ENCODE assay signal across 9 cellular contexts in genomic region chr3:99878005-99878404, GRCh38.
DNase-seq lines count a peak whose midpoint lies in the region; ATAC-seq, FAIRE-seq and TF ChIP-seq lines count a peak whose summit lies in the region.
"Had no signal": no experiment of that assay in that cellular context is flagged by ENCODE, and none has a peak within 500 bp of the region (broad histone marks: within the 10 kb centered on the region; RNA-seq: fewer than 3 reads in every experiment).

No MANE protein-coding gene starts in this region.

- no peaks in the 10 kb centered on the region for H3K9me3 Mint-ChIP-seq in mesothelial cell of epicardium

- peaks cover 9% of the 10 kb centered on the region; the same call in 1 of the 2 replicates for H3K4me1 ChIP-seq in PC-3 (ENCODE audit: insufficient read depth, low read length)

- H3F3A ChIP-seq in PC-3 (ENCODE audit: low read length, unreplicated experiment): no peaks in the 10 kb centered on the region

- H3K4me1 Mint-ChIP-seq in mesothelial cell of epicardium: peaks cover 37% of the 10 kb centered on the region

- H3K4me3 Mint-ChIP-seq in mesothelial cell of epicardium: no peak overlapping the region

- H3K36me3 ChIP-seq in PC-3 (ENCODE audit: low read depth, low read length): no peaks in the 10 kb centered on the region
- H3K36me3 ChIP-seq: neutrophil had no signal

- no peaks in the 10 kb centered on the region for H3K27me3 ChIP-seq in PC-3 (ENCODE audit: low read length)

- no peak overlapping the region for H3K27ac Mint-ChIP-seq in mesothelial cell of epicardium

- in situ Hi-C loops in Caki2 (cut with HindIII; ENCODE audit: low pct_unique_long_range_greater_than_20kb, low sequenced_read_pairs): no loop called here

- peak; percentile 73 for ATAC-seq in PC-3

- DNase-seq in Caki2 (ENCODE audit: low read depth): peak; percentile 14
- peak; percentile 50 for DNase-seq in H54 (ENCODE audit: insufficient read length, low spot score)
- DNase-seq in PC-3: peak; percentile 71
- DNase-seq in kidney tubule cell (ENCODE audit: low spot score): peak; percentile 92
- DNase-seq in mesothelial cell of epicardium (ENCODE audit: low spot score in 2 of 2, unreplicated experiment in 2 of 2): no peak
- DNase-seq in iPS-NIHi11 (ENCODE audit: low spot score): no peak
- no peak for DNase-seq in activated naive CD4-positive, alpha-beta T cell (lab: John Stamatoyannopoulos, UW)
- no peak for DNase-seq in retina

- H3K9me3 ChIP-seq in PC-3 (ENCODE audit: low read length): no peaks in the 10 kb centered on the region
- H3K9me3 ChIP-seq: neutrophil had no signal

- peak; percentile 98 for FAIRE-seq in H54 (lab: Jason Lieb, UNC)

- no peak overlapping the region for H3K4me2 ChIP-seq in PC-3 (ENCODE audit: low read length)

- H3K27me3 Mint-ChIP-seq in mesothelial cell of epicardium (ENCODE audit: low read depth): no peaks in the 10 kb centered on the region

- H3K27ac ChIP-seq in PC-3 (ENCODE audit: low read length): no peak overlapping the region
- H3K27ac ChIP-seq: neutrophil had no signal

- POLR2A ChIA-PET in PC-3 (lab: Charles Lee; ENCODE audit: unreplicated experiment): no interaction called here

- H2AFZ ChIP-seq in PC-3 (ENCODE audit: low read length): no peak overlapping the region

- intact Hi-C loops in PC-3 (cut with micrococcal nuclease): no loop called here

- CTCF ChIA-PET in PC-3 (lab: Charles Lee): no interaction called here

- TF ChIP-seq CTCF in PC-3 (conservative IDR thresholded peaks at IDR 0.05; ENCODE audit: low read depth, low read length) (no peak), mesothelial cell of epicardium (IDR thresholded peaks at IDR 0.05; ENCODE audit: unreplicated experiment) (no peak)

- H3K9me2 ChIP-seq in PC-3 (replicated peaks; ENCODE audit: low read length): no peaks in the 10 kb centered on the region

- H3K36me3 Mint-ChIP-seq in mesothelial cell of epicardium: no peaks in the 10 kb centered on the region

- peaks cover 35% of the 10 kb centered on the region for H3K79me2 ChIP-seq in PC-3 (ENCODE audit: low read length)

- no peak overlapping the region for H3K9ac ChIP-seq in PC-3 (ENCODE audit: low read length)

- no peak for TF ChIP-seq POLR2A in H54 (IDR thresholded peaks at IDR 0.05; ENCODE audit: low read depth, low read length)

- H4K20me1 ChIP-seq in PC-3 (ENCODE audit: low read length): no peaks in the 10 kb centered on the region

- BruUV-seq in PC-3 (replicated peaks; lab: Mats Ljungman, UMichigan): no TSS peak

- no peak overlapping the region for H3K4me3 ChIP-seq in PC-3 (ENCODE audit: low read length)

Comparison
In these comparisons a context has a peak if more than half of its experiments do, and no peak if none do; other contexts are left out.
1. DNase-seq: peak in Caki2 (single experiment), H54 (single experiment), PC-3 (single experiment) and kidney tubule cell (single experiment); none in mesothelial cell of epicardium (0 of 2), iPS-NIHi11 (single experiment), activated naive CD4-positive, alpha-beta T cell (0 of 4) and retina (single experiment).